Comparison of ENCODE assay signal across 12 cellular contexts in genomic region chrX:112731793-112732192, GRCh38. TPM values are rescaled to one million over a fixed set of nuclear protein-coding genes. Genes with fewer than 3 reads are reported as not detected.
A peak's percentile ranks its signal among the peaks of the same experiment; 100 is the strongest.
DNase-seq lines count a peak whose midpoint lies in the region; ATAC-seq, FAIRE-seq and TF ChIP-seq lines count a peak whose summit lies in the region.
"Had no signal": no experiment of that assay in that cellular context is flagged by ENCODE, and none has a peak within 500 bp of the region (broad histone marks: within the 10 kb centered on the region; RNA-seq: fewer than 3 reads in every experiment).

No MANE protein-coding gene starts in this region.

- peaks cover 4% of the 10 kb centered on the region for H3K9me3 Mint-ChIP-seq in neural progenitor cell

- no peaks in the 10 kb centered on the region for H3K36me3 Mint-ChIP-seq in neural progenitor cell

- ATAC-seq in GM12878: peak; percentile 56
- no peak for ATAC-seq in GM19467 (IDR thresholded peaks at IDR 0.05; ENCODE audit: unreplicated experiment)
- no peak for ATAC-seq in HG03342 (IDR thresholded peaks at IDR 0.05; ENCODE audit: unreplicated experiment)

- H3K4me1 ChIP-seq in GM12878 (ENCODE audit: control insufficient read depth, insufficient read depth, low read length) (no peaks in the 10 kb centered on the region; the same call in 1 of the 2 replicates), neural progenitor cell (peaks cover 7% of the 10 kb centered on the region)

- BruUV-seq in GM12878 (replicated peaks; lab: Mats Ljungman, UMichigan): no TSS peak

- H3K27me3 Mint-ChIP-seq in neural progenitor cell (ENCODE audit: insufficient read depth, low read depth): no peaks in the 10 kb centered on the region

- H3K9ac ChIP-seq in GM12878 (ENCODE audit: control insufficient read depth, insufficient read depth, low read length) (no peak overlapping the region), neural progenitor cell (no peak overlapping the region)

- H3F3A ChIP-seq in neural progenitor cell (ENCODE audit: low read depth): no peaks in the 10 kb centered on the region

- intact Hi-C loops in GM12878 (cut with micrococcal nuclease; ENCODE audit: unreplicated experiment): loop anchor here (2.0 to 10.0 kb wide), 7 partner anchors 54 to 867 kb away; partner anchors contain the start of gene LHFPL1

- H3K79me2 ChIP-seq in GM12878 (ENCODE audit: control insufficient read depth, insufficient read depth, low read length) (no peaks in the 10 kb centered on the region), neural progenitor cell (ENCODE audit: low read depth) (no peaks in the 10 kb centered on the region)

- H3K4me2 ChIP-seq in GM12878 (ENCODE audit: control insufficient read depth, insufficient read depth) (no peak overlapping the region), neural progenitor cell (no peak overlapping the region)

- H2AFZ ChIP-seq in GM12878 (ENCODE audit: control insufficient read depth, low read depth, low read length) (no peak overlapping the region), neural progenitor cell (replicated peaks) (no peak overlapping the region)

- SMC1A ChIA-PET in GM12878 (lab: Charles Lee; ENCODE audit: uncharacterized antibody, unreplicated experiment): interaction anchor here (0.6 to 1.6 kb wide), 6 partner anchors 52 to 691 kb away, joined by 3 read pairs; partner anchors contain the start of gene LHFPL1

- no peaks in the 10 kb centered on the region for H4K20me1 ChIP-seq in GM12878 (ENCODE audit: control insufficient read depth, insufficient read depth)
- H4K20me1 ChIP-seq in neural progenitor cell (ENCODE audit: low read depth): no peaks in the 10 kb centered on the region

- no peak overlapping the region for H3K4me3 Mint-ChIP-seq in neural progenitor cell

- peak; percentile 71 for TF ChIP-seq RAD21 in GM12878 (IDR thresholded peaks at IDR 0.05; ENCODE audit: insufficient read depth, low read depth, low read length)

- no peaks in the 10 kb centered on the region for H3K4me1 Mint-ChIP-seq in neural progenitor cell

- TF ChIP-seq CTCF in GM12878 (IDR thresholded peaks at IDR 0.05 in 2 of 3, conservative IDR thresholded peaks at IDR 0.05 in 1 of 3; ENCODE audit: control insufficient read depth in 2 of 3, extremely low read depth in 1 of 3, insufficient read depth in 1 of 3, low read depth in 3 of 3, low read length in 3 of 3): peak; percentile 19 to 33 (median 22); a peak in 3 of 6 replicates
- TF ChIP-seq CTCF in neural progenitor cell (IDR thresholded peaks at IDR 0.05): peak; percentile 58

- H3K4me3 ChIP-seq in GM12878: no peak overlapping the region
- H3K4me3 ChIP-seq in neural progenitor cell: no peak overlapping the region
- H3K4me3 ChIP-seq: ovary, thoracic aorta had no signal

- no peaks in the 10 kb centered on the region for H3K27me3 ChIP-seq in GM12878 (replicated peaks in 1 of 2; ENCODE audit: control insufficient read depth in 2 of 2, insufficient read depth in 2 of 2, low read length in 1 of 2)
- no peaks in the 10 kb centered on the region for H3K27me3 ChIP-seq in neural progenitor cell
- H3K27me3 ChIP-seq: ovary had no signal

- FAIRE-seq in GM12878 (lab: Jason Lieb, UNC): no peak

- WGBS in GM12878 (ENCODE audit: insufficient coverage, insufficient replicate concordance, low lambda C conversion rate, missing lambda C conversion rate): 12% methylated on average over 3 of the region's 3 CpGs

- H3K36me3 ChIP-seq in GM12878 (ENCODE audit: control insufficient read depth in 2 of 2, insufficient read depth in 2 of 2, low read length in 1 of 2): no peaks in the 10 kb centered on the region
- no peaks in the 10 kb centered on the region for H3K36me3 ChIP-seq in neural progenitor cell
- H3K36me3 ChIP-seq: ovary, thoracic aorta had no signal

- DNase-seq in NCI-H1694 treated with DMSO at 0.1 percent for 48 hours (lab: John Stamatoyannopoulos, UW): peak; percentile 8
- DNase-seq in NCI-H1694 (lab: John Stamatoyannopoulos, UW): no peak
- peak; percentile 10 to 20 for DNase-seq in Kasumi-1 (lab: John Stamatoyannopoulos, UW)
- DNase-seq in GM12878 (ENCODE audit: low read depth, low spot score): no peak
- no peak for DNase-seq in neural progenitor cell (ENCODE audit: low spot score)
- DNase-seq in GM19238 (ENCODE audit: insufficient read length, low spot score): no peak
- DNase-seq: activated CD8-positive, alpha-beta memory T cell treated with anti-CD3 and anti-CD28 coated beads, Interleukin-2, amount 50 U/mL, for 48 hours; anterior cingulate cortex; ovary had no signal

- TF ChIP-seq POLR2A in GM12878 (IDR thresholded peaks at IDR 0.05; ENCODE audit: low read depth, low read length): no peak

- CTCF ChIA-PET in GM12878 (lab: Yijun Ruan, JAX): interaction anchor here (0.6 to 2.0 kb wide), 14 partner anchors 9 to 909 kb away, joined by 3 to 5 read pairs (median 3); no protein-coding TSS in a partner anchor

- H3K27ac ChIP-seq in GM12878 (ENCODE audit: control insufficient read depth, insufficient read depth) (no peak overlapping the region), neural progenitor cell (no peak overlapping the region)
- H3K27ac ChIP-seq: ovary, thoracic aorta had no signal

- POLR2A ChIA-PET in GM12878 (lab: Charles Lee): no interaction called here

- TF ChIP-seq EP300 in GM12878 (IDR thresholded peaks at IDR 0.05; ENCODE audit: borderline replicate concordance in 1 of 2, control insufficient read depth in 1 of 2, low read depth in 2 of 2, low read length in 2 of 2): no peak

- in situ Hi-C loops in GM12878 (cut with MboI): no loop called here

- no peak overlapping the region for H3K27ac Mint-ChIP-seq in neural progenitor cell

- RAD21 ChIA-PET in GM12878 (lab: Charles Lee; ENCODE audit: unreplicated experiment): interaction anchor here (0.7 to 1.9 kb wide), 7 partner anchors 52 to 862 kb away, joined by 3 to 6 read pairs (median 4); partner anchors contain the start of gene LHFPL1

- H3K9me3 ChIP-seq in GM12878 (replicated peaks; ENCODE audit: control insufficient read depth, insufficient read depth, low read length): no peaks in the 10 kb centered on the region
- no peaks in the 10 kb centered on the region for H3K9me3 ChIP-seq in neural progenitor cell (ENCODE audit: low read depth)
- H3K9me3 ChIP-seq: ovary, thoracic aorta had no signal

TF ChIP-seq in GM12878, 131 proteins besides CTCF, POLR2A, EP300 and RAD21:
- TF ChIP-seq SP1 (IDR thresholded peaks at IDR 0.05; ENCODE audit: low read depth, low read length) (no peak), SIX5 (IDR thresholded peaks at IDR 0.05; ENCODE audit: low read depth, low read length, severe bottlenecking) (no peak), SMC3 (IDR thresholded peaks at IDR 0.05; ENCODE audit: borderline replicate concordance, low read length) (peak; percentile 47; the same call in 1 of the 2 replicates)

RNA-seq across cellular contexts. Expression of gene LHFPL1, which starts 52.1 kb away (rescaled TPM):
- 11.0 and 13.1 TPM in 2 replicates for total RNA-seq in GM12878 (2013; cell fraction: nucleolus; rRNA removed)
- 0.62 and 0.87 TPM in 2 replicates for total RNA-seq in GM12878 (2014; rRNA removed)
- 0.76 and 0.78 TPM in 2 replicates for total RNA-seq in GM12878 (2014; rRNA removed; fragmentation: Illumina TruSeq; extraction: Trizol)
- 0.38 and 0.43 TPM in 2 replicates for total RNA-seq in GM12878 (2021)
- polyA plus RNA-seq in GM12878 (2011; ENCODE audit: low read depth): not detected
- 3.9 and 4.0 TPM in 2 replicates for polyA plus RNA-seq in GM12878 (2011; rRNA removed)
- polyA plus RNA-seq in GM12878 (2011; cell fraction: cytosol; rRNA removed): 2.7 and 2.8 TPM in 2 replicates
- polyA plus RNA-seq in GM12878 (2011; cell fraction: nucleus; rRNA removed): 2.4 and 2.5 TPM in 2 replicates
- polyA plus RNA-seq in GM12878 (2012): 0.27 and 0.41 TPM in 2 replicates
- 0.44 and 0.78 TPM in 2 replicates for polyA plus RNA-seq in GM12878 (2014; fragmentation: Illumina TruSeq; extraction: Trizol)
- polyA plus RNA-seq in GM12878 (2014; fragmentation: Nextera tagmentation; extraction: Ambion mirVana): 1 to 10 TPM in 1 of 2 experiments, under 1 TPM in 1; 0.80 to 1.5 TPM
- 0.44 TPM in 2 replicates for polyA plus RNA-seq in GM12878 (2014; rRNA removed)
- polyA plus RNA-seq in GM12878 (2016; fragmentation: Nextera tagmentation; extraction: Ambion mirVana): 1 to 10 TPM in 1 of 2 experiments, under 1 TPM in 1; 0.82 to 1.0 TPM
- 5.3 and 8.6 TPM in 2 replicates for polyA minus RNA-seq in GM12878 (2011; rRNA and poly(A)+ RNA removed)
- polyA minus RNA-seq in GM12878 (2011; cell fraction: cytosol; rRNA and poly(A)+ RNA removed): 0.80 and 1.5 TPM in 2 replicates
- polyA minus RNA-seq in GM12878 (2011; cell fraction: nucleus; rRNA and poly(A)+ RNA removed): 4.7 and 6.0 TPM in 2 replicates
- total RNA-seq in neural progenitor cell (ENCODE audit: low replicate concordance): 5.9 and 9.0 TPM in 2 replicates

Comparison
In these comparisons a context has a peak if more than half of its experiments do, and no peak if none do; other contexts are left out.
1. DNase-seq: peak in NCI-H1694 treated with DMSO at 0.1 percent for 48 hours (single experiment) and Kasumi-1 (2 of 2); none in NCI-H1694 (single experiment), GM12878 (single experiment), neural progenitor cell (single experiment) and GM19238 (single experiment).